Comparison of ENCODE assay signal across 30 cellular contexts in the genomic region with DNA sequence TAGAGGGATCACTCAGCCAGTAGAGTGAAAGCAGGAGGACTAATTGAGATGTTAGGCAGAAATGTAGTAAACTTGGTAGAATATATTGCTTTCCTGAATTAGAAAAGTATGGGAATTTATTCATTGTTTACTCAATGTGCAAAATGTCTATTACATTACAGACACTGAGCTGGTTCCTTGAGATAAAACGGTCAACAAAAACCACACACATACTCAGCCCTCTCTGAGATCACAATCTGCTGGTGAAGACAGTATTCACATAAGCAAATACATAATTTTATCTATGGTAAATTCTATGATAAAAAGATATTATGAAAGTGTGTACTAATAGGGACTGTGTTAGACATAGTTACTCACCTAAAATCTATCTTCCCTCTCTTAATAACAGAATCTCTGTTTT.
"Had no signal": no experiment of that assay in that cellular context is flagged by ENCODE, and none has a peak within 500 bp of the region (broad histone marks: within the 10 kb centered on the region; RNA-seq: fewer than 3 reads in every experiment).

No MANE protein-coding gene starts in this region.

- H3K27me3 ChIP-seq: dorsolateral prefrontal cortex, foreskin keratinocyte, heart right ventricle, neutrophil, right atrium auricular region, suprapubic skin, transverse colon, upper lobe of right lung, uterus had no signal

- H3K27ac Mint-ChIP-seq: immature natural killer cell; natural killer cell; stimulated activated naive CD8-positive, alpha-beta T cell treated with anti-CD3 and anti-CD28 coated beads, Interleukin-15, amount 100 ng/mL, for 72 hours had no signal

- H3K27me3 Mint-ChIP-seq: stimulated activated naive CD8-positive, alpha-beta T cell treated with anti-CD3 and anti-CD28 coated beads, Interleukin-15, amount 100 ng/mL, for 72 hours had no signal

- H3K4me1 Mint-ChIP-seq: immature natural killer cell; natural killer cell; neural crest cell; stimulated activated naive CD8-positive, alpha-beta T cell treated with anti-CD3 and anti-CD28 coated beads, Interleukin-15, amount 100 ng/mL, for 72 hours had no signal

- H3K4me1 ChIP-seq: foreskin keratinocyte, heart right ventricle, lower lobe of right lung, prostate gland, right atrium auricular region, suprapubic skin, transverse colon, upper lobe of right lung, uterus had no signal

- DNase-seq: dorsolateral prefrontal cortex; effector CD4-positive, alpha-beta T cell; foreskin keratinocyte; glutamatergic neuron; heart right ventricle; hippocampal formation; immature natural killer cell; left ventricle myocardium superior; lower lobe of right lung; natural killer cell; stimulated activated CD4-positive, alpha-beta T cell treated with anti-CD3 and anti-CD28 coated beads, Interleukin-12 subunit alpha, Interleukin-12 subunit beta, amount 100 ng/mL, for 4 hours; stimulated activated CD4-positive, alpha-beta T cell treated with anti-CD3 and anti-CD28 coated beads, Interleukin-1b, Interleukin-23, amount 100 ng/mL, for 48 hours; stimulated activated CD4-positive, alpha-beta T cell treated with anti-CD3 and anti-CD28 coated beads, Interleukin-4, amount 100 ng/mL, for 1 hour; stimulated activated CD8-positive, alpha-beta memory T cell treated with anti-CD3 and anti-CD28 coated beads, Interleukin-4, amount 100 ng/mL, for 48 hours; stimulated activated naive CD4-positive, alpha-beta T cell; stimulated activated naive CD8-positive, alpha-beta T cell treated with anti-CD3 and anti-CD28 coated beads, Interleukin-15, amount 100 ng/mL, for 72 hours; transverse colon; upper lobe of right lung; uterus had no signal

- H3K4me3 ChIP-seq: dorsolateral prefrontal cortex, heart right ventricle, lower lobe of right lung, prostate gland, right atrium auricular region, smooth muscle cell, suprapubic skin, transverse colon, upper lobe of right lung, uterus had no signal

- H3K36me3 Mint-ChIP-seq: immature natural killer cell had no signal

- H3K9me3 ChIP-seq: lower lobe of right lung, neutrophil, prostate gland, right atrium auricular region, suprapubic skin, transverse colon, upper lobe of right lung, uterus had no signal

- H3K36me3 ChIP-seq: heart right ventricle, lower lobe of right lung, neutrophil, prostate gland, right atrium auricular region, suprapubic skin, transverse colon, upper lobe of right lung, uterus had no signal

- H3K4me3 Mint-ChIP-seq: immature natural killer cell; natural killer cell; neural crest cell; stimulated activated naive CD8-positive, alpha-beta T cell treated with anti-CD3 and anti-CD28 coated beads, Interleukin-15, amount 100 ng/mL, for 72 hours had no signal

- H3K4me2 ChIP-seq: smooth muscle cell had no signal

- FAIRE-seq: colon, keratinocyte had no signal

- ATAC-seq: esophagus mucosa; foreskin keratinocyte; heart right ventricle; left ventricle myocardium superior; lower lobe of right lung; natural killer cell; sciatic nerve; stimulated activated naive CD8-positive, alpha-beta T cell treated with anti-CD3 and anti-CD28 coated beads, Interleukin-15, amount 100 ng/mL, for 72 hours; upper lobe of right lung had no signal

- H3K27ac ChIP-seq: dorsolateral prefrontal cortex, epithelial cell of prostate, foreskin keratinocyte, heart right ventricle, lower lobe of right lung, neutrophil, prostate gland, right atrium auricular region, suprapubic skin, transverse colon, upper lobe of right lung, uterus had no signal
